ENCODE assay signal across 8 cellular contexts in genomic region chr16:1311212-1311737, GRCh38. TPM values are rescaled to one million over a fixed set of nuclear protein-coding genes. Genes with fewer than 3 reads are reported as not detected.
DNase-seq lines count a peak whose midpoint lies in the region; ATAC-seq and TF ChIP-seq lines count a peak whose summit lies in the region.

No MANE protein-coding gene starts in this region.

- POLR2A ChIA-PET in Caco-2 (lab: Charles Lee) = no interaction called here
- POLR2A ChIA-PET in PC-9 (lab: Charles Lee; ENCODE audit: unreplicated experiment) = no interaction called here

- peaks cover 65% of the 10 kb centered on the region for H3K79me2 ChIP-seq in PC-9 (ENCODE audit: low read depth)

- WGBS in esophagus, 2 donors = 11 to 13% methylated on average over 13 of the region's 13 CpGs
- WGBS in ovary, 3 donors = 8 to 13% (median 9%) methylated on average over 11 to 13 of the region's 13 CpGs

- peak overlapping the region; percentile 100 for H3K4me3 Mint-ChIP-seq in Caco-2 (ENCODE audit: unreplicated experiment)

- no peak for TF ChIP-seq CTCF in Caco-2 (IDR thresholded peaks at IDR 0.05; ENCODE audit: insufficient read depth in 1 of 2, low read depth in 1 of 2, low read length in 1 of 2, severe bottlenecking in 1 of 2, unreplicated experiment in 1 of 2)
- no peak for TF ChIP-seq CTCF in PC-9 (conservative IDR thresholded peaks at IDR 0.05)
- no peak for TF ChIP-seq CTCF in ovary (IDR thresholded peaks at IDR 0.05)

- no peaks in the 10 kb centered on the region for H3K9me2 ChIP-seq in PC-9 (ENCODE audit: insufficient read depth)

- H3K4me1 Mint-ChIP-seq in Caco-2 (ENCODE audit: low read depth, unreplicated experiment) = no peaks in the 10 kb centered on the region

- H3F3A ChIP-seq in PC-9 (ENCODE audit: insufficient read depth, low read depth) = no peaks in the 10 kb centered on the region

- DNase-seq in Caco-2 = no peak
- no peak for DNase-seq in PC-9
- no peak for DNase-seq in ovary
- no peak for DNase-seq in NCI-H345 (lab: John Stamatoyannopoulos, UW)
- no peak for DNase-seq in activated effector memory CD4-positive, alpha-beta T cell treated with anti-CD3 and anti-CD28 coated beads, Interleukin-2, amount 50 U/mL, for 16 hours
- no peak for DNase-seq in NCI-H524 (lab: John Stamatoyannopoulos, UW)

- H3K4me2 ChIP-seq in PC-9 = peak overlapping the region; percentile 97

- H3K9me3 Mint-ChIP-seq in Caco-2 (ENCODE audit: unreplicated experiment) = no peaks in the 10 kb centered on the region

- no peaks in the 10 kb centered on the region for H3K27me3 Mint-ChIP-seq in Caco-2 (ENCODE audit: insufficient read depth, unreplicated experiment)

- no peak overlapping the region for H3K27ac Mint-ChIP-seq in Caco-2 (ENCODE audit: unreplicated experiment)

- CTCF ChIA-PET in Caco-2 (lab: Charles Lee) = interaction anchor here (1.7 kb wide), 1 partner anchor 32 kb away, joined by 8 read pairs; no protein-coding TSS in a partner anchor
- CTCF ChIA-PET in PC-9 (lab: Charles Lee) = no interaction called here

- TF ChIP-seq EP300 in ovary (IDR thresholded peaks at IDR 0.05) = no peak

- peak overlapping the region; percentile 64 for H3K4me3 ChIP-seq in Caco-2 (ENCODE audit: low read depth, low read length)
- H3K4me3 ChIP-seq in PC-9 = peak overlapping the region; percentile 100
- H3K4me3 ChIP-seq in esophagus (ENCODE audit: low read depth in 1 of 2, low read length in 2 of 2) = peak overlapping the region; percentile 70 to 88
- H3K4me3 ChIP-seq in ovary = peak overlapping the region; percentile 76

- TF ChIP-seq POLR2A in ovary (IDR thresholded peaks at IDR 0.05) = no peak

- intact Hi-C loops in Caco-2 (cut with micrococcal nuclease; ENCODE audit: unreplicated experiment) (no loop called here), PC-9 (cut with micrococcal nuclease; ENCODE audit: unreplicated experiment) (no loop called here), ovary (cut with DNase I) (loop anchor here in 1 of 4 donors (2.0 kb wide), 1 partner anchor 42 kb away; no protein-coding TSS in a partner anchor)

- H3K27me3 ChIP-seq in Caco-2 (replicated peaks; ENCODE audit: control insufficient read depth, insufficient read depth, low read length) (no peaks in the 10 kb centered on the region), PC-9 (ENCODE audit: insufficient read depth, low read depth) (no peaks in the 10 kb centered on the region), esophagus (ENCODE audit: control insufficient read depth in 1 of 2, insufficient read depth in 2 of 2, low read length in 2 of 2) (no peaks in the 10 kb centered on the region), ovary (no peaks in the 10 kb centered on the region)

- no peaks in the 10 kb centered on the region for H3K9me3 ChIP-seq in Caco-2
- H3K9me3 ChIP-seq in PC-9 (ENCODE audit: insufficient read depth, low read depth) = no peaks in the 10 kb centered on the region
- H3K9me3 ChIP-seq in esophagus (ENCODE audit: control insufficient read depth in 2 of 2, insufficient read depth in 1 of 2, low read depth in 1 of 2, low read length in 1 of 2) = no peaks in the 10 kb centered on the region
- no peaks in the 10 kb centered on the region for H3K9me3 ChIP-seq in ovary

- ATAC-seq in HG02759 (IDR thresholded peaks at IDR 0.05; ENCODE audit: unreplicated experiment) = no peak

- no peaks in the 10 kb centered on the region; the same call in none of the 2 replicates for H3K36me3 ChIP-seq in Caco-2 (ENCODE audit: control insufficient read depth, insufficient read depth, low read length)
- peaks cover 9% of the 10 kb centered on the region; the same call in 1 of the 2 replicates for H3K36me3 ChIP-seq in PC-9 (ENCODE audit: low read depth)
- peaks cover 10 to 39% of the 10 kb centered on the region in 2 donors for H3K36me3 ChIP-seq in esophagus (ENCODE audit: control insufficient read depth in 2 of 2, insufficient read depth in 2 of 2, low read length in 1 of 2)
- H3K36me3 ChIP-seq in ovary = no peaks in the 10 kb centered on the region

- H2AFZ ChIP-seq in PC-9 = no peak overlapping the region

- H3K27ac ChIP-seq in PC-9 (no peak overlapping the region), esophagus (ENCODE audit: low read depth in 2 of 2, low read length in 1 of 2) (no peak overlapping the region), ovary (no peak overlapping the region)

- peaks cover 45% of the 10 kb centered on the region for H3K36me3 Mint-ChIP-seq in Caco-2 (ENCODE audit: insufficient read depth, unreplicated experiment)

- BruUV-seq in Caco-2 (replicated peaks; lab: Mats Ljungman, UMichigan) (no TSS peak), PC-9 (replicated peaks; lab: Mats Ljungman, UMichigan) (no TSS peak)

- H3K4me1 ChIP-seq in Caco-2 (peaks cover 5% of the 10 kb centered on the region; the same call in 1 of the 2 replicates), PC-9 (replicated peaks; ENCODE audit: insufficient read depth) (peaks cover 14% of the 10 kb centered on the region), esophagus (ENCODE audit: control insufficient read depth in 2 of 2, insufficient read depth in 2 of 2, low read length in 1 of 2) (peaks cover 12 to 21% of the 10 kb centered on the region in 2 donors), ovary (ENCODE audit: insufficient read depth) (peaks cover 27% of the 10 kb centered on the region)

- peaks cover 63% of the 10 kb centered on the region for H4K20me1 ChIP-seq in PC-9 (ENCODE audit: insufficient read depth)

RNA-seq across cellular contexts. Expression of gene UBE2I, which starts 1.8 kb away (rescaled TPM):
- total RNA-seq in Caco-2 (2022) (178 and 199 TPM in 2 replicates), PC-9 (2021) (218 and 271 TPM in 2 replicates), ovary (100 to 1,000 TPM in 5 of 7 donors, 10 to 100 TPM in 2; 63.9 to 180 (median 145) TPM)
- polyA plus RNA-seq in esophagus (10 to 100 TPM; 35.4 to 56.9 TPM), ovary (100 to 1,000 TPM; 104 to 258 TPM)

RNA-seq across cellular contexts. Expression of gene BAIAP3, which starts 22.2 kb away (rescaled TPM):
- 4.2 and 5.0 TPM in 2 replicates for total RNA-seq in Caco-2 (2022)
- 35.0 and 47.3 TPM in 2 replicates for total RNA-seq in PC-9 (2021)
- polyA plus RNA-seq in esophagus = 1 to 10 TPM; 1.2 to 2.7 TPM
- total RNA-seq in ovary = 10 to 100 TPM in 1 of 7 donors, 1 to 10 TPM in 5, under 1 TPM in 1; 0.25 to 26.1 (median 2.6) TPM
- polyA plus RNA-seq in ovary = under 1 TPM; 0.25 to 0.63 TPM

RNA-seq across cellular contexts. Expression of gene TSR3, which starts 40.4 kb away (rescaled TPM):
- total RNA-seq in Caco-2 (2022) (48.3 and 48.6 TPM in 2 replicates), PC-9 (2021) (69.5 and 108 TPM in 2 replicates), ovary (10 to 100 TPM; 28.6 to 74.6 (median 41.5) TPM)
- polyA plus RNA-seq in esophagus (10 to 100 TPM; 31.4 to 53.0 TPM), ovary (10 to 100 TPM in 1 of 2 donors, 1 to 10 TPM in 1; 6.3 to 40.7 TPM)

RNA-seq across cellular contexts. Expression of gene GNPTG, which starts 40.5 kb away (rescaled TPM):
- total RNA-seq in Caco-2 (2022) = 37.3 and 37.6 TPM in 2 replicates
- total RNA-seq in PC-9 (2021) = 40.6 and 50.7 TPM in 2 replicates
- polyA plus RNA-seq in esophagus = 10 to 100 TPM; 33.6 to 39.1 TPM
- 10 to 100 TPM; 47.8 to 68.1 (median 55.4) TPM for total RNA-seq in ovary
- 10 to 100 TPM; 26.0 to 67.8 TPM for polyA plus RNA-seq in ovary

RNA-seq across cellular contexts. Expression of gene TPSD1, which starts 55.4 kb away (rescaled TPM):
- total RNA-seq in Caco-2 (2022) (not detected in 2 replicates), PC-9 (2021) (not detected in 2 replicates), ovary (under 1 TPM in 3 of 7 donors, not detected in 4; 0.23 to 0.69 (median 0.65) TPM)
- polyA plus RNA-seq in esophagus (1 to 10 TPM in 1 of 2 donors, under 1 TPM in 1; 0.83 to 1.5 TPM), ovary (under 1 TPM in 1 of 2 donors, not detected in 1; 0.56 TPM)
